In genomic region chr5:155193018-155193417, GRCh38 we compare ENCODE assay signal across 19 cellular contexts.
A peak's percentile ranks its signal among the peaks of the same experiment; 100 is the strongest.
DNase-seq lines count a peak whose midpoint lies in the region; ATAC-seq and TF ChIP-seq lines count a peak whose summit lies in the region.
"Had no signal": no experiment of that assay in that cellular context is flagged by ENCODE, and none has a peak within 500 bp of the region (broad histone marks: within the 10 kb centered on the region; RNA-seq: fewer than 3 reads in every experiment).

No MANE protein-coding gene starts in this region.

- H3K27ac ChIP-seq in foreskin keratinocyte (no peak overlapping the region), mesendoderm (ENCODE audit: low read depth, low read length) (no peak overlapping the region)
- H3K27ac ChIP-seq: ovary, right lobe of liver had no signal

- TF ChIP-seq CTCF in foreskin keratinocyte (conservative IDR thresholded peaks at IDR 0.05) (no peak), GM20000 (IDR thresholded peaks at IDR 0.05; ENCODE audit: extremely low read depth, missing control alignments) (no peak)

- ATAC-seq in foreskin keratinocyte: peak; percentile 69
- ATAC-seq: activated CD4-positive, alpha-beta T cell treated with anti-CD3 and anti-CD28 coated beads for 36 hours; activated T-cell treated with anti-CD3 and anti-CD28 coated beads, Interleukin-2, amount 50 U/mL, for 72 hours; natural killer cell treated with Interleukin-12 subunit alpha and Interleukin-12 subunit beta and Interleukin-15 and Interleukin-18, amount 100 ng/mL, for 72 hours; right lobe of liver had no signal

- no peak overlapping the region for H3K4me2 ChIP-seq in mesendoderm (ENCODE audit: low read length)

- H3K4me1 ChIP-seq in foreskin keratinocyte (no peaks in the 10 kb centered on the region), mesendoderm (ENCODE audit: control insufficient read depth, low read depth, low read length) (no peaks in the 10 kb centered on the region)
- H3K4me1 ChIP-seq: right lobe of liver had no signal

- no peak overlapping the region for H3K23ac ChIP-seq in mesendoderm (ENCODE audit: low read length)

- H3K18ac ChIP-seq in mesendoderm (ENCODE audit: low read length): no peak overlapping the region

- no peaks in the 10 kb centered on the region for H3K79me2 ChIP-seq in mesendoderm (ENCODE audit: control insufficient read depth, insufficient read depth, low read length)

- no peak overlapping the region for H3K9ac ChIP-seq in mesendoderm (ENCODE audit: low read length)

- H4K8ac ChIP-seq in mesendoderm (ENCODE audit: low read depth, low read length): no peak overlapping the region

- H3K36me3 ChIP-seq in mesendoderm (ENCODE audit: control insufficient read depth, insufficient read depth, low read length): no peaks in the 10 kb centered on the region
- H3K36me3 ChIP-seq: ovary, right lobe of liver had no signal

- no peak overlapping the region for H3K4ac ChIP-seq in mesendoderm (ENCODE audit: low read depth, low read length)

- H2AK5ac ChIP-seq in mesendoderm (ENCODE audit: low read length): no peak overlapping the region

- H3K27me3 ChIP-seq in foreskin keratinocyte (no peaks in the 10 kb centered on the region), mesendoderm (ENCODE audit: insufficient read depth, low read length, poor library complexity) (no peaks in the 10 kb centered on the region)
- H3K27me3 ChIP-seq: ovary, right lobe of liver had no signal

- H2BK5ac ChIP-seq in mesendoderm (ENCODE audit: low read length): no peak overlapping the region

- no peak overlapping the region for H3K4me3 ChIP-seq in mesendoderm (ENCODE audit: low read length)
- H3K4me3 ChIP-seq: ovary, right lobe of liver had no signal

- no peak overlapping the region for H2BK15ac ChIP-seq in mesendoderm (replicated peaks; ENCODE audit: low read depth)

- H2BK120ac ChIP-seq in mesendoderm (ENCODE audit: low read depth, low read length): no peak overlapping the region

- WGBS in mesendoderm (ENCODE audit: extremely low coverage, insufficient coverage, low lambda C conversion rate): no CpG with 5 or more reads among the region's 3 CpGs

- H3K56ac ChIP-seq in mesendoderm (ENCODE audit: low read length): no peak overlapping the region

- H3K79me1 ChIP-seq in mesendoderm (ENCODE audit: low read length): no peaks in the 10 kb centered on the region

- peak; percentile 5 for DNase-seq in NCI-H345 (lab: John Stamatoyannopoulos, UW)
- DNase-seq in NCI-H345 treated with DMSO at 0.1 percent for 48 hours (lab: John Stamatoyannopoulos, UW; ENCODE audit: unreplicated experiment): no peak
- DNase-seq in NCI-H748 treated with DMSO at 0.1 percent for 48 hours (lab: John Stamatoyannopoulos, UW): peak; percentile 49
- peak; percentile 54 to 70 for DNase-seq in foreskin keratinocyte
- peak; percentile 51 for DNase-seq in mesendoderm
- no peak for DNase-seq in GM20000 (ENCODE audit: low spot score)
- no peak for DNase-seq in AG08395 (ENCODE audit: low spot score)
- DNase-seq in GM03348 (ENCODE audit: low spot score): no peak
- DNase-seq: activated CD4-positive, alpha-beta T cell treated with anti-CD3 and anti-CD28 coated beads for 36 hours; activated naive CD4-positive, alpha-beta T cell treated with anti-CD3 and anti-CD28 coated beads, Interleukin-2, amount 10 ng/mL, durations not matched to agents 7 days and 5 days; activated T-cell treated with anti-CD3 and anti-CD28 coated beads, Interleukin-2, amount 50 U/mL, for 72 hours; anterior cingulate cortex; erythroblast; midbrain; ovary; right lobe of liver; stimulated activated CD4-positive, alpha-beta T cell treated with anti-CD3 and anti-CD28 coated beads, Interleukin-15, amount 100 ng/mL, for 24 hours; SW 1271 had no signal

- no peak overlapping the region for H4K5ac ChIP-seq in mesendoderm (ENCODE audit: low read length)

Comparison
In these comparisons a context has a peak if more than half of its experiments do, and no peak if none do; other contexts are left out.
1. DNase-seq: peak in NCI-H345 (single experiment), NCI-H748 treated with DMSO at 0.1 percent for 48 hours (single experiment), foreskin keratinocyte (2 of 2) and mesendoderm (single experiment); none in NCI-H345 treated with DMSO at 0.1 percent for 48 hours (single experiment), GM20000 (single experiment), AG08395 (single experiment) and GM03348 (single experiment).